In genomic region chr2:111134082-111134481, GRCh38 we compare ENCODE assay signal across 2 cellular contexts.
TF ChIP-seq lines count a peak whose summit lies in the region.

No MANE protein-coding gene starts in this region.

TF ChIP-seq in SK-N-SH, 30 proteins besides CTCF, POLR2A, EP300 and RAD21 (continued from another document):
- TF ChIP-seq ZBTB33 (IDR thresholded peaks at IDR 0.05; ENCODE audit: borderline replicate concordance, low read depth) = no peak
- TF ChIP-seq RFX5 (IDR thresholded peaks at IDR 0.05; ENCODE audit: low read length) = no peak
- no peak for TF ChIP-seq USF1 (IDR thresholded peaks at IDR 0.05; ENCODE audit: borderline replicate concordance, low read depth)
- no peak for TF ChIP-seq FOSL2 (IDR thresholded peaks at IDR 0.05; ENCODE audit: borderline replicate concordance, low read depth)
- no peak for TF ChIP-seq MEF2A (IDR thresholded peaks at IDR 0.05; ENCODE audit: borderline replicate concordance, low read depth)
- TF ChIP-seq, protein P1, sequence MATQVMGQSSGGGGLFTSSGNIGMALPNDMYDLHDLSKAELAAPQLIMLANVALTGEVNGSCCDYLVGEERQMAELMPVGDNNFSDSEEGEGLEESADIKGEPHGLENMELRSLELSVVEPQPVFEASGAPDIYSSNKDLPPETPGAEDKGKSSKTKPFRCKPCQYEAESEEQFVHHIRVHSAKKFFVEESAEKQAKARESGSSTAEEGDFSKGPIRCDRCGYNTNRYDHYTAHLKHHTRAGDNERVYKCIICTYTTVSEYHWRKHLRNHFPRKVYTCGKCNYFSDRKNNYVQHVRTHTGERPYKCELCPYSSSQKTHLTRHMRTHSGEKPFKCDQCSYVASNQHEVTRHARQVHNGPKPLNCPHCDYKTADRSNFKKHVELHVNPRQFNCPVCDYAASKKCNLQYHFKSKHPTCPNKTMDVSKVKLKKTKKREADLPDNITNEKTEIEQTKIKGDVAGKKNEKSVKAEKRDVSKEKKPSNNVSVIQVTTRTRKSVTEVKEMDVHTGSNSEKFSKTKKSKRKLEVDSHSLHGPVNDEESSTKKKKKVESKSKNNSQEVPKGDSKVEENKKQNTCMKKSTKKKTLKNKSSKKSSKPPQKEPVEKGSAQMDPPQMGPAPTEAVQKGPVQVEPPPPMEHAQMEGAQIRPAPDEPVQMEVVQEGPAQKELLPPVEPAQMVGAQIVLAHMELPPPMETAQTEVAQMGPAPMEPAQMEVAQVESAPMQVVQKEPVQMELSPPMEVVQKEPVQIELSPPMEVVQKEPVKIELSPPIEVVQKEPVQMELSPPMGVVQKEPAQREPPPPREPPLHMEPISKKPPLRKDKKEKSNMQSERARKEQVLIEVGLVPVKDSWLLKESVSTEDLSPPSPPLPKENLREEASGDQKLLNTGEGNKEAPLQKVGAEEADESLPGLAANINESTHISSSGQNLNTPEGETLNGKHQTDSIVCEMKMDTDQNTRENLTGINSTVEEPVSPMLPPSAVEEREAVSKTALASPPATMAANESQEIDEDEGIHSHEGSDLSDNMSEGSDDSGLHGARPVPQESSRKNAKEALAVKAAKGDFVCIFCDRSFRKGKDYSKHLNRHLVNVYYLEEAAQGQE (IDR thresholded peaks at IDR 0.05; ENCODE audit: low read depth, low read length) = no peak
- no peak for TF ChIP-seq NFIC (IDR thresholded peaks at IDR 0.05; ENCODE audit: borderline replicate concordance)
- no peak for TF ChIP-seq POLR2AphosphoS5 (IDR thresholded peaks at IDR 0.05; ENCODE audit: low read depth, low read length)
- TF ChIP-seq TEAD4 (IDR thresholded peaks at IDR 0.05; ENCODE audit: borderline replicate concordance, insufficient read depth) = no peak
- TF ChIP-seq TAF1 (IDR thresholded peaks at IDR 0.05; ENCODE audit: borderline replicate concordance, low read depth, low read length) = no peak
- TF ChIP-seq, protein P2, sequence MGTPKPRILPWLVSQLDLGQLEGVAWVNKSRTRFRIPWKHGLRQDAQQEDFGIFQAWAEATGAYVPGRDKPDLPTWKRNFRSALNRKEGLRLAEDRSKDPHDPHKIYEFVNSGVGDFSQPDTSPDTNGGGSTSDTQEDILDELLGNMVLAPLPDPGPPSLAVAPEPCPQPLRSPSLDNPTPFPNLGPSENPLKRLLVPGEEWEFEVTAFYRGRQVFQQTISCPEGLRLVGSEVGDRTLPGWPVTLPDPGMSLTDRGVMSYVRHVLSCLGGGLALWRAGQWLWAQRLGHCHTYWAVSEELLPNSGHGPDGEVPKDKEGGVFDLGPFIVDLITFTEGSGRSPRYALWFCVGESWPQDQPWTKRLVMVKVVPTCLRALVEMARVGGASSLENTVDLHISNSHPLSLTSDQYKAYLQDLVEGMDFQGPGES (IDR thresholded peaks at IDR 0.05; ENCODE audit: low read depth, low read length) = no peak
- no peak for TF ChIP-seq SMC3 (IDR thresholded peaks at IDR 0.05; ENCODE audit: low read depth, low read length)
- TF ChIP-seq TCF12 (IDR thresholded peaks at IDR 0.05) = no peak
- no peak for TF ChIP-seq FOXJ3 (CRISPR knock-in tag; IDR thresholded peaks at IDR 0.05)
- no peak for TF ChIP-seq EZH2phosphoT487 (IDR thresholded peaks at IDR 0.05; ENCODE audit: borderline replicate concordance, low read depth)
- no peak for TF ChIP-seq MAX (IDR thresholded peaks at IDR 0.05; ENCODE audit: low read depth)
- no peak for TF ChIP-seq SIN3A (IDR thresholded peaks at IDR 0.05; ENCODE audit: borderline replicate concordance, low read depth, low read length)

TF ChIP-seq in SK-N-SH treated with all-trans-retinoic acid at 6 μM for 48 hours, 23 proteins besides CTCF, POLR2A, EP300 and RAD21 (continued from another document):
- TF ChIP-seq TSHZ2 (CRISPR knock-in tag; IDR thresholded peaks at IDR 0.05) = no peak
